Comparison of ENCODE assay signal across 8 cellular contexts in genomic region chr3:197298858-197299854, GRCh38. TPM values are rescaled to one million over a fixed set of nuclear protein-coding genes. Genes with fewer than 3 reads are reported as not detected.
DNase-seq lines count a peak whose midpoint lies in the region; ATAC-seq lines count a peak whose summit lies in the region.

No MANE protein-coding gene starts in this region.

- H3K27ac ChIP-seq in HUES64 (ENCODE audit: low read depth, low read length) = peak overlapping the region; percentile 64; the same call in 1 of the 2 replicates

- peaks cover 4% of the 10 kb centered on the region; the same call in 1 of the 2 replicates for H3K27me3 ChIP-seq in HUES64 (ENCODE audit: insufficient read depth, low read length)

- H3K36me3 Mint-ChIP-seq in T-cell = no peaks in the 10 kb centered on the region
- H3K36me3 Mint-ChIP-seq in central memory CD8-positive, alpha-beta T cell (ENCODE audit: insufficient read depth) = peaks cover 5% of the 10 kb centered on the region

- ATAC-seq in T-cell (replicated peaks in 1 of 4) (no peak), left colon (peak; percentile 62)
- ATAC-seq in central memory CD8-positive, alpha-beta T cell (replicated peaks; ENCODE audit: extremely low read depth, poor library complexity, severe bottlenecking) = no peak

- intact Hi-C loops in left colon (cut with DNase I, micrococcal nuclease) = no loop called here

- peak overlapping the region; percentile 94 for H3K4me3 ChIP-seq in HUES64 (ENCODE audit: low read length)

- H3K4me3 Mint-ChIP-seq in T-cell = peak overlapping the region; percentile 90 to 93 (median 91)
- H3K4me3 Mint-ChIP-seq in central memory CD8-positive, alpha-beta T cell = peak overlapping the region; percentile 92

- H3K27ac Mint-ChIP-seq in T-cell = peak overlapping the region; percentile 64 to 76
- peak overlapping the region; percentile 88 for H3K27ac Mint-ChIP-seq in central memory CD8-positive, alpha-beta T cell (ENCODE audit: low read depth)

- H3K27me3 Mint-ChIP-seq in T-cell = peaks cover 9 to 11% of the 10 kb centered on the region in 2 donors
- no peaks in the 10 kb centered on the region for H3K27me3 Mint-ChIP-seq in central memory CD8-positive, alpha-beta T cell

- H3K4me1 ChIP-seq in HUES64 (ENCODE audit: insufficient read depth, low read length) = peaks cover 20% of the 10 kb centered on the region

- peak; percentile 20 for DNase-seq in NCI-H1436 (lab: John Stamatoyannopoulos, UW)
- DNase-seq in NCI-H1436 treated with DMSO at 0.1 percent for 48 hours (lab: John Stamatoyannopoulos, UW) = no peak
- DNase-seq in T-cell = peak in 8 of 34 experiments; percentile 4 to 18 (median 15)
- no peak for DNase-seq in central memory CD8-positive, alpha-beta T cell (ENCODE audit: low spot score in 2 of 2)
- DNase-seq in left colon = peak; percentile 78 to 80
- DNase-seq in stimulated activated CD4-positive, alpha-beta T cell treated with anti-CD3 and anti-CD28 coated beads, Interleukin-4, amount 100 ng/mL, for 24 hours = peak; percentile 24
- no peak for DNase-seq in NCI-H1694 (lab: John Stamatoyannopoulos, UW)

- 14% methylated on average over 43 of the region's 43 CpGs for WGBS in HUES64

- no peaks in the 10 kb centered on the region for H3K9me3 ChIP-seq in HUES64 (ENCODE audit: insufficient read depth, low read depth, low read length)

- peaks cover 27 to 36% (median 28%) of the 10 kb centered on the region in 3 donors for H3K4me1 Mint-ChIP-seq in T-cell
- H3K4me1 Mint-ChIP-seq in central memory CD8-positive, alpha-beta T cell = peaks cover 41% of the 10 kb centered on the region

- CTCF ChIA-PET in T-cell (lab: Charles Lee) = no interaction called here

- no peaks in the 10 kb centered on the region for H3K9me3 Mint-ChIP-seq in T-cell
- no peaks in the 10 kb centered on the region for H3K9me3 Mint-ChIP-seq in central memory CD8-positive, alpha-beta T cell

- peaks cover 20% of the 10 kb centered on the region for H3K36me3 ChIP-seq in HUES64 (ENCODE audit: insufficient read depth, low read length)

- POLR2A ChIA-PET in T-cell (lab: Charles Lee) = no interaction called here

- peak overlapping the region; percentile 62 for H3K9ac ChIP-seq in HUES64 (ENCODE audit: low read depth, low read length)

RNA-seq across cellular contexts. Expression of gene DLG1, which starts 0.7 kb away (rescaled TPM):
- 53.9 TPM for polyA plus RNA-seq in HUES64 (2013, experiment 1 of 2)
- polyA plus RNA-seq in HUES64 (2013, experiment 2 of 2) = 59.1 TPM
- 10 to 100 TPM; 65.5 to 96.5 (median 68.4) TPM for total RNA-seq in T-cell
- 100 to 1,000 TPM; 129 to 145 TPM for total RNA-seq in left colon

Comparison
In these comparisons a context has a peak if more than half of its experiments do, and no peak if none do; other contexts are left out.
1. DNase-seq: peak in NCI-H1436 (single experiment), left colon (2 of 2) and stimulated activated CD4-positive, alpha-beta T cell treated with anti-CD3 and anti-CD28 coated beads, Interleukin-4, amount 100 ng/mL, for 24 hours (single experiment); none in NCI-H1436 treated with DMSO at 0.1 percent for 48 hours (single experiment), central memory CD8-positive, alpha-beta T cell (0 of 2) and NCI-H1694 (single experiment).